In the genomic region with DNA sequence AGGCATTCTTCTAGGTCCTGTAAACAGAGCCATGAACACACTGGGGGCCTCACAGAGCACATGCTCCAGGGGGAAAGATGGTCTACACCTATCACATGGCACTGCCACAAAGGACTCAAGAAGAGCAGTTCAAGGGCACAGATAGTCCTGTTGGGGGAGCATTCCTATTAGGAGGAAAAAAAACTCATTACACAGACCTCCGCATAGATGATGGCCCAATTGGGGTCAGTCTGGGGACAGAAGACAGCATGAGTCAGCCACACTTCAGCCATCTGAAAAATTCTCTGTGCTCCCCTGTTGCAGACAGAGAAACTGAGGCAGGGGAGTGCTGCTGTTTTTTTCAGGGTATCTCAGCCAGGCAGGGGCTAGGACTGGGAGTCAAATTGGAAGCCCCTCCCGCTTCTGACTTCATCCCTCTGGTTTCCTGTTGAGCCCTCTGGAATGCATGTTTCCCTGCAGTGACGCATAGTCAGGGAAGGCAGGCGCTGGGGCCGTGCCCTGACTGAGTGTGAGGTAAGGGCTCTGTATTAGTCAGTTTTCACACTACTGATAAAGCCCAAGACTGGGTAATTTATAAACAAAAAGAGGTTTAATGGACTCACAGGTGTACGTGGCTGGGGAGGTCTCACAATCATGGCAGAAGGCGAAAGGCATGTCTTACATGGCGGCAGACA, we compare ENCODE assay signal across 11 cellular contexts.
DNase-seq lines count a peak whose midpoint lies in the region; ATAC-seq, FAIRE-seq and TF ChIP-seq lines count a peak whose summit lies in the region.
"Had no signal": no experiment of that assay in that cellular context is flagged by ENCODE, and none has a peak within 500 bp of the region (broad histone marks: within the 10 kb centered on the region; RNA-seq: fewer than 3 reads in every experiment).

No MANE protein-coding gene starts in this region.

- peak; percentile 76 for DNase-seq in cardiac septum (ENCODE audit: low spot score)
- no peak for DNase-seq in Right ventricle myocardium inferior (ENCODE audit: missing footprints)
- no peak for DNase-seq in chondrocyte (ENCODE audit: low spot score)
- peak; percentile 97 for DNase-seq in kidney tubule cell (ENCODE audit: low spot score)
- DNase-seq in urothelium cell line (ENCODE audit: low spot score) = peak; percentile 95
- DNase-seq in NCI-H1417 (lab: John Stamatoyannopoulos, UW) = no peak
- DNase-seq: hippocampal formation, MM.1S, small intestine had no signal

- intact Hi-C loops in cardiac septum (cut with DNase I) = no loop called here
- intact Hi-C loops in Right ventricle myocardium inferior (cut with DNase I) = no loop called here

- no peaks in the 10 kb centered on the region for H3K27me3 Mint-ChIP-seq in chondrocyte (ENCODE audit: low read depth)

- FAIRE-seq in urothelium cell line (lab: Jason Lieb, UNC) = peak; percentile 37
- FAIRE-seq: small intestine had no signal

- no peaks in the 10 kb centered on the region for H3K9me3 Mint-ChIP-seq in chondrocyte (ENCODE audit: low read depth)

- H3K4me3 Mint-ChIP-seq in chondrocyte (ENCODE audit: unreplicated experiment) = no peak overlapping the region

- ATAC-seq in Right ventricle myocardium inferior (no peak), GM18909 (IDR thresholded peaks at IDR 0.05; ENCODE audit: poor library complexity, unreplicated experiment) (no peak)
- ATAC-seq in activated CD4-positive, CD25-positive, alpha-beta regulatory T cell treated with anti-CD3 and anti-CD28 coated beads, Interleukin-2, amount 50 U/mL, for 24 hours = no peak

- TF ChIP-seq CTCF in chondrocyte (IDR thresholded peaks at IDR 0.05) = no peak

- H3K4me1 Mint-ChIP-seq in chondrocyte (ENCODE audit: low read depth) = peaks cover 23% of the 10 kb centered on the region

- H3K27ac Mint-ChIP-seq in chondrocyte (ENCODE audit: unreplicated experiment) = peak overlapping the region; percentile 94

- H3K36me3 Mint-ChIP-seq in chondrocyte (ENCODE audit: low read depth) = no peaks in the 10 kb centered on the region

Comparison
In these comparisons a context has a peak if more than half of its experiments do, and no peak if none do; other contexts are left out.
1. DNase-seq: peak in cardiac septum (single experiment), kidney tubule cell (single experiment) and urothelium cell line (single experiment); none in Right ventricle myocardium inferior (single experiment), chondrocyte (single experiment) and NCI-H1417 (0 of 3).